10 cellular contexts compared by ENCODE assay signal in genomic region chrX:15204130-15204751, GRCh38.
DNase-seq lines count a peak whose midpoint lies in the region; ATAC-seq, FAIRE-seq and TF ChIP-seq lines count a peak whose summit lies in the region.
"Had no signal": no experiment of that assay in that cellular context is flagged by ENCODE, and none has a peak within 500 bp of the region (broad histone marks: within the 10 kb centered on the region; RNA-seq: fewer than 3 reads in every experiment).

No MANE protein-coding gene starts in this region.

- CTCF ChIA-PET in CD8-positive, alpha-beta T cell (lab: Charles Lee) = no interaction called here
- CTCF ChIA-PET in HEK293T (lab: Yijun Ruan, JAX) = no interaction called here

- no peak overlapping the region for H3K4me3 ChIP-seq in CD8-positive, alpha-beta T cell (ENCODE audit: low read depth, low read length)
- no peak overlapping the region for H3K4me3 ChIP-seq in colonic mucosa

- H3K4me1 ChIP-seq in CD8-positive, alpha-beta T cell (ENCODE audit: insufficient read depth, low read length) = peaks cover 14% of the 10 kb centered on the region
- H3K4me1 ChIP-seq in colonic mucosa = no peaks in the 10 kb centered on the region

- peak; percentile 95 for FAIRE-seq in GM19239 (lab: Jason Lieb, UNC)

- peaks cover 37% of the 10 kb centered on the region for H3K4me1 Mint-ChIP-seq in CD8-positive, alpha-beta T cell (ENCODE audit: low read depth)

- H3K27me3 Mint-ChIP-seq in CD8-positive, alpha-beta T cell (ENCODE audit: low read depth) = no peaks in the 10 kb centered on the region
- H3K27me3 Mint-ChIP-seq: memory B cell had no signal

- TF ChIP-seq CTCF in CD8-positive, alpha-beta T cell (IDR thresholded peaks at IDR 0.05) = no peak
- TF ChIP-seq CTCF in colonic mucosa (IDR thresholded peaks at IDR 0.05) = no peak

- H3K36me3 ChIP-seq in CD8-positive, alpha-beta T cell (ENCODE audit: insufficient read depth, low read length) = no peaks in the 10 kb centered on the region
- no peaks in the 10 kb centered on the region for H3K36me3 ChIP-seq in colonic mucosa

- H3K4me3 Mint-ChIP-seq in CD8-positive, alpha-beta T cell = no peak overlapping the region
- H3K4me3 Mint-ChIP-seq: memory B cell had no signal

- H3K9ac ChIP-seq in colonic mucosa (ENCODE audit: low read depth in 2 of 2, low read length in 2 of 2) = no peak overlapping the region

- POLR2A ChIA-PET in CD8-positive, alpha-beta T cell (lab: Charles Lee) = no interaction called here
- POLR2A ChIA-PET in HEK293T (lab: Yijun Ruan, JAX) = no interaction called here

- no peak overlapping the region for H3K27ac ChIP-seq in CD8-positive, alpha-beta T cell (ENCODE audit: low read depth, low read length)
- H3K27ac ChIP-seq in colonic mucosa = no peak overlapping the region
- H3K27ac ChIP-seq: HL-60 had no signal

- no peaks in the 10 kb centered on the region for H3K9me3 Mint-ChIP-seq in CD8-positive, alpha-beta T cell
- H3K9me3 Mint-ChIP-seq: memory B cell had no signal

- intact Hi-C loops in CD8-positive, alpha-beta T cell (cut with DNase I, micrococcal nuclease) = no loop called here
- intact Hi-C loops in colonic mucosa (cut with DNase I) = no loop called here

- no peaks in the 10 kb centered on the region for H3K9me3 ChIP-seq in CD8-positive, alpha-beta T cell (ENCODE audit: low read length)
- H3K9me3 ChIP-seq in colonic mucosa = no peaks in the 10 kb centered on the region

- peak overlapping the region; percentile 66 for H3K27ac Mint-ChIP-seq in CD8-positive, alpha-beta T cell

- DNase-seq in CD8-positive, alpha-beta T cell = no peak
- DNase-seq in GM19239 (ENCODE audit: insufficient read length, low spot score) (no peak), NCI-H748 treated with DMSO at 0.1 percent for 48 hours (lab: John Stamatoyannopoulos, UW) (peak; percentile 12), HEK293T (ENCODE audit: extremely low spot score) (no peak), Kasumi-1 (lab: John Stamatoyannopoulos, UW) (no peak), KG1 (lab: John Stamatoyannopoulos, UW) (no peak), colonic mucosa (no peak)

- no peak for ATAC-seq in CD8-positive, alpha-beta T cell
- peak; percentile 67 for ATAC-seq in HG02970 (IDR thresholded peaks at IDR 0.05; ENCODE audit: low FRiP score, unreplicated experiment)

- no peaks in the 10 kb centered on the region for H3K36me3 Mint-ChIP-seq in CD8-positive, alpha-beta T cell
- H3K36me3 Mint-ChIP-seq: memory B cell had no signal

- no peaks in the 10 kb centered on the region for H3K27me3 ChIP-seq in CD8-positive, alpha-beta T cell (ENCODE audit: insufficient read depth, low read length)
- H3K27me3 ChIP-seq in colonic mucosa = no peaks in the 10 kb centered on the region

TF ChIP-seq in HEK293T, 16 proteins besides CTCF, POLR2A, EP300 and RAD21:
- TF ChIP-seq LEF1 (IDR thresholded peaks at IDR 0.05; ENCODE audit: borderline replicate concordance) (no peak), TARDBP (IDR thresholded peaks at IDR 0.05) (no peak), PKNOX1 (IDR thresholded peaks at IDR 0.05) (no peak), SP1 (IDR thresholded peaks at IDR 0.05) (no peak), BHLHE40 (IDR thresholded peaks at IDR 0.05; ENCODE audit: borderline replicate concordance) (no peak), FOXK2 (IDR thresholded peaks at IDR 0.05) (no peak), FOXM1 (IDR thresholded peaks at IDR 0.05; ENCODE audit: borderline replicate concordance) (no peak), FOXA1 (IDR thresholded peaks at IDR 0.05) (no peak), ZNF384 (IDR thresholded peaks at IDR 0.05) (no peak), SUZ12 (IDR thresholded peaks at IDR 0.05) (no peak), HDGF (IDR thresholded peaks at IDR 0.05; ENCODE audit: borderline replicate concordance) (no peak), CTBP1 (IDR thresholded peaks at IDR 0.05; ENCODE audit: borderline replicate concordance) (no peak), NFRKB (IDR thresholded peaks at IDR 0.05) (no peak), L3MBTL2 (conservative IDR thresholded peaks at IDR 0.05) (no peak), ELF4 (IDR thresholded peaks at IDR 0.05) (no peak), ARNT (IDR thresholded peaks at IDR 0.05) (no peak)
